16 cellular contexts compared by ENCODE assay signal in genomic region chr2:39571197-39571731, GRCh38.
DNase-seq lines count a peak whose midpoint lies in the region; ATAC-seq and TF ChIP-seq lines count a peak whose summit lies in the region.
"Had no signal": no experiment of that assay in that cellular context is flagged by ENCODE, and none has a peak within 500 bp of the region (broad histone marks: within the 10 kb centered on the region; RNA-seq: fewer than 3 reads in every experiment).

No MANE protein-coding gene starts in this region.

- H3K36me3 ChIP-seq in skeletal muscle tissue (ENCODE audit: control insufficient read depth in 3 of 3, insufficient read depth in 3 of 3, low read length in 3 of 3) (no peaks in the 10 kb centered on the region), upper lobe of left lung (no peaks in the 10 kb centered on the region)

- peak; percentile 29 for DNase-seq in M059J (ENCODE audit: low read depth)
- DNase-seq in cerebellar cortex (ENCODE audit: low spot score), result peak; percentile 95
- peak; percentile 76 for DNase-seq in iris pigment epithelial cell (ENCODE audit: low read depth)
- DNase-seq in NCI-H187 (lab: John Stamatoyannopoulos, UW), result no peak
- DNase-seq in upper lobe of left lung, result no peak
- DNase-seq in stimulated activated CD8-positive, alpha-beta memory T cell treated with anti-CD3 and anti-CD28 coated beads, Interleukin-4, amount 100 ng/mL, for 48 hours, result no peak
- DNase-seq: activated CD8-positive, alpha-beta T cell treated with anti-CD3 and anti-CD28 coated beads for 36 hours; activated effector memory CD4-positive, alpha-beta T cell treated with Interleukin-2 at 50 U/mL for 16 hours; EL; NCI-H1048; stimulated activated CD4-positive, alpha-beta T cell treated with anti-CD3 and anti-CD28 coated beads, Interleukin-4, amount 100 ng/mL, for 1 hour; stimulated activated naive CD4-positive, alpha-beta T cell; T-helper 9 cell had no signal

- H3K4me1 ChIP-seq in skeletal muscle tissue (ENCODE audit: control insufficient read depth in 3 of 3, insufficient read depth in 3 of 3, low read length in 3 of 3), result peaks cover 17 to 32% (median 31%) of the 10 kb centered on the region in 3 donors
- peaks cover 0 to 4% (median 1%) of the 10 kb centered on the region in 4 donors for H3K4me1 ChIP-seq in upper lobe of left lung

- no peaks in the 10 kb centered on the region for H3K9me3 ChIP-seq in skeletal muscle tissue (ENCODE audit: control insufficient read depth in 3 of 3, low read length in 3 of 3)
- H3K9me3 ChIP-seq in upper lobe of left lung, result no peaks in the 10 kb centered on the region

- TF ChIP-seq POLR2A in upper lobe of left lung (IDR thresholded peaks at IDR 0.05), result no peak

- H3K27me3 ChIP-seq in skeletal muscle tissue (ENCODE audit: control insufficient read depth in 3 of 3, insufficient read depth in 3 of 3, low read length in 3 of 3), result no peaks in the 10 kb centered on the region
- no peaks in the 10 kb centered on the region for H3K27me3 ChIP-seq in upper lobe of left lung

- ATAC-seq in HG02678 (IDR thresholded peaks at IDR 0.05; ENCODE audit: unreplicated experiment) (no peak), upper lobe of left lung (ENCODE audit: low FRiP score in 2 of 2) (no peak)
- ATAC-seq: activated CD8-positive, alpha-beta T cell treated with anti-CD3 and anti-CD28 coated beads for 36 hours had no signal

- TF ChIP-seq CTCF in upper lobe of left lung (IDR thresholded peaks at IDR 0.05), result no peak

- H3K27ac ChIP-seq in skeletal muscle tissue (ENCODE audit: low read depth, low read length) (peak overlapping the region; percentile 16), upper lobe of left lung (no peak overlapping the region)
- H3K27ac ChIP-seq: C4-2B had no signal

- peak overlapping the region; percentile 8 to 47 (median 27) for H3K4me3 ChIP-seq in skeletal muscle tissue (ENCODE audit: low read length in 3 of 3)
- no peak overlapping the region for H3K4me3 ChIP-seq in upper lobe of left lung

- TF ChIP-seq EP300 in upper lobe of left lung (IDR thresholded peaks at IDR 0.05), result no peak

- 68 to 73% methylated on average over 5 of the region's 5 CpGs for WGBS in upper lobe of left lung, 2 donors

- peak overlapping the region in 2 of 3 donors; percentile 5 to 40 for H3K9ac ChIP-seq in skeletal muscle tissue (ENCODE audit: low read depth in 1 of 3, low read length in 3 of 3)

Comparison
In these comparisons a context has a peak if more than half of its experiments do, and no peak if none do; other contexts are left out.
1. DNase-seq: peak in M059J (single experiment), cerebellar cortex (single experiment) and iris pigment epithelial cell (single experiment); none in NCI-H187 (0 of 2), upper lobe of left lung (0 of 2) and stimulated activated CD8-positive, alpha-beta memory T cell treated with anti-CD3 and anti-CD28 coated beads, Interleukin-4, amount 100 ng/mL, for 48 hours (single experiment).
2. H3K4me3 ChIP-seq: peak in skeletal muscle tissue (3 of 3); none in upper lobe of left lung (0 of 4).